Comparison of ENCODE assay signal across 8 cellular contexts in genomic region chr1:154419620-154420020, GRCh38. TPM values are rescaled to one million over a fixed set of nuclear protein-coding genes. Genes with fewer than 3 reads are reported as not detected.
DNase-seq lines count a peak whose midpoint lies in the region; ATAC-seq and TF ChIP-seq lines count a peak whose summit lies in the region.

No MANE protein-coding gene starts in this region.

- H3K27ac ChIP-seq in PC-9 (peak overlapping the region; percentile 66), left lung (peak overlapping the region; percentile 90 to 91), subcutaneous abdominal adipose tissue (ENCODE audit: low read depth, low read length) (peak overlapping the region; percentile 97)

- no peak overlapping the region for H2AFZ ChIP-seq in PC-9

- no peaks in the 10 kb centered on the region for H3K79me2 ChIP-seq in PC-9 (ENCODE audit: low read depth)

- no peaks in the 10 kb centered on the region; the same call in 1 of the 2 replicates for H4K20me1 ChIP-seq in PC-9 (ENCODE audit: insufficient read depth)

- H3K4me2 ChIP-seq in PC-9 = peak overlapping the region; percentile 70

- peaks cover 39% of the 10 kb centered on the region for H3F3A ChIP-seq in PC-9 (ENCODE audit: insufficient read depth, low read depth)

- intact Hi-C loops in PC-9 (cut with micrococcal nuclease; ENCODE audit: unreplicated experiment) (loop anchor here (2.0 kb wide), 1 partner anchor 59 kb away; no protein-coding TSS in a partner anchor), left lung (cut with DNase I) (no loop called here)

- POLR2A ChIA-PET in PC-9 (lab: Charles Lee; ENCODE audit: unreplicated experiment) = interaction anchor here (0.5 to 0.6 kb wide), 2 partner anchors 14 to 67 kb away, joined by 3 to 11 read pairs; no protein-coding TSS in a partner anchor

- H3K4me1 ChIP-seq in PC-9 (replicated peaks; ENCODE audit: insufficient read depth) (peaks cover 52% of the 10 kb centered on the region), left lung (peaks cover 47 to 99% of the 10 kb centered on the region in 2 donors), subcutaneous abdominal adipose tissue (ENCODE audit: control insufficient read depth in 5 of 5, insufficient read depth in 5 of 5, low read length in 5 of 5) (peaks cover 28 to 74% (median 62%) of the 10 kb centered on the region in 5 donors)

- TF ChIP-seq CTCF in PC-9 (conservative IDR thresholded peaks at IDR 0.05) (no peak), cardiac fibroblast (IDR thresholded peaks at IDR 0.05; ENCODE audit: low read depth, low read length) (no peak), left lung (IDR thresholded peaks at IDR 0.05) (no peak)

- H3K9ac ChIP-seq in subcutaneous abdominal adipose tissue (ENCODE audit: low read length in 5 of 5) = peak overlapping the region; percentile 1 to 82 (median 66)

- H3K36me3 ChIP-seq in PC-9 (ENCODE audit: low read depth) (no peaks in the 10 kb centered on the region), left lung (peaks cover 0 to 4% of the 10 kb centered on the region in 2 donors), subcutaneous abdominal adipose tissue (ENCODE audit: control insufficient read depth in 5 of 5, insufficient read depth in 5 of 5, low read length in 5 of 5) (peaks cover 0 to 4% (median 0%) of the 10 kb centered on the region in 5 donors)

- no peaks in the 10 kb centered on the region for H3K9me2 ChIP-seq in PC-9 (ENCODE audit: insufficient read depth)

- DNase-seq in DMS53 (lab: John Stamatoyannopoulos, UW) (peak; percentile 85), PC-9 (peak; percentile 63 to 85), cardiac fibroblast (ENCODE audit: low read depth in 2 of 2) (peak; percentile 97 to 98), left lung (peak; percentile 87 to 89), NCI-H2029 treated with DMSO at 0.1 percent for 48 hours (lab: John Stamatoyannopoulos, UW) (no peak)
- DNase-seq in activated CD8-positive, alpha-beta memory T cell treated with anti-CD3 and anti-CD28 coated beads, Interleukin-2, amount 50 U/mL, for 48 hours = no peak

- H3K9me3 ChIP-seq in PC-9 (ENCODE audit: insufficient read depth, low read depth) = no peaks in the 10 kb centered on the region
- no peaks in the 10 kb centered on the region for H3K9me3 ChIP-seq in left lung
- H3K9me3 ChIP-seq in subcutaneous abdominal adipose tissue (ENCODE audit: control insufficient read depth in 5 of 5, low read length in 5 of 5) = no peaks in the 10 kb centered on the region

- no peak overlapping the region for H3K4me3 ChIP-seq in PC-9
- peak overlapping the region in 1 of 2 donors; percentile 24 for H3K4me3 ChIP-seq in cardiac fibroblast (replicated peaks in 1 of 2; ENCODE audit: low read depth in 2 of 2, low read length in 2 of 2)
- peak overlapping the region in 1 of 2 donors; percentile 7 for H3K4me3 ChIP-seq in left lung
- peak overlapping the region in 4 of 5 donors; percentile 37 to 50 (median 44) for H3K4me3 ChIP-seq in subcutaneous abdominal adipose tissue (ENCODE audit: low read depth in 1 of 5, low read length in 5 of 5)

- H3K27me3 ChIP-seq in PC-9 (ENCODE audit: insufficient read depth, low read depth) (no peaks in the 10 kb centered on the region), left lung (no peaks in the 10 kb centered on the region), subcutaneous abdominal adipose tissue (ENCODE audit: control insufficient read depth in 5 of 5, insufficient read depth in 4 of 5, low read length in 5 of 5) (no peaks in the 10 kb centered on the region)

- ATAC-seq in left lung (peak; percentile 73), GM19328 (IDR thresholded peaks at IDR 0.05; ENCODE audit: unreplicated experiment) (no peak)

- CTCF ChIA-PET in PC-9 (lab: Charles Lee) = no interaction called here

- BruUV-seq in PC-9 (replicated peaks; lab: Mats Ljungman, UMichigan) = no TSS peak

RNA-seq across cellular contexts. Expression of gene IL6R, which starts 14.5 kb away (rescaled TPM):
- total RNA-seq in PC-9 (2021) (1.5 and 3.2 TPM in 2 replicates), left lung (10 to 100 TPM; 45.0 to 65.3 TPM)

Comparison
In these comparisons a context has a peak if more than half of its experiments do, and no peak if none do; other contexts are left out.
1. DNase-seq: peak in DMS53 (single experiment), PC-9 (2 of 2), cardiac fibroblast (2 of 2) and left lung (2 of 2); none in activated CD8-positive, alpha-beta memory T cell treated with anti-CD3 and anti-CD28 coated beads, Interleukin-2, amount 50 U/mL, for 48 hours (single experiment) and NCI-H2029 treated with DMSO at 0.1 percent for 48 hours (single experiment).
2. RNA of gene IL6R, which starts 14.5 kb away (total RNA-seq): 45.0 to 65.3 TPM in left lung; 1.5 to 3.2 TPM in PC-9; every median in the first group is over 10 times any median in the second.
3. Peak in every context shown above with its lines, with median percentiles within 50 percentile points of each other: H3K27ac ChIP-seq.